ENCODE assay signal across 13 cellular contexts in the genomic region with DNA sequence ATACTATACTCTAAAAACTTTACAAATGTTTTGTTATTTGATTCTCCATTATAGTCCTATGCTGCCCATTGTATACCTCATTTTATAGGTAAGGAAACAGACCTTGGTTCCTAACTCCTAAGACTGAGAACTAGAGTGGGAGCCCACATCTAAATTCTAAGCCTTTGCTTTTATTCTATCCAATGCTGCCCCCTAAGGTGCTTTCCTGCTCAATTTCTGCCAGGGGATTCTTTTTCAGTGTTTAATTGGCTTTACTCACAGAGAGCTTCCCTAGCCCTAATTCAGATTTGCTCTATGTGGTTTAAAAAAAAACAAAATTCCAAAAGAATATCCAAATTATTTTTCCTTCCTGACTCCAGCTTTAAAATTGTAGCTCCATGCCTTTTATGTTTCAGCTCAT.
DNase-seq lines count a peak whose midpoint lies in the region; ATAC-seq and TF ChIP-seq lines count a peak whose summit lies in the region.
"Had no signal": no experiment of that assay in that cellular context is flagged by ENCODE, and none has a peak within 500 bp of the region (broad histone marks: within the 10 kb centered on the region; RNA-seq: fewer than 3 reads in every experiment).

No MANE protein-coding gene starts in this region.

- no peak overlapping the region for H3K27ac ChIP-seq in substantia nigra (ENCODE audit: low read depth, low read length, poor library complexity, severe bottlenecking)
- H3K27ac ChIP-seq: lower lobe of right lung had no signal

- H3K36me3 Mint-ChIP-seq in chondrocyte (ENCODE audit: low read depth) (no peaks in the 10 kb centered on the region), neural crest cell (ENCODE audit: low read depth) (peaks cover 4% of the 10 kb centered on the region)

- no peak overlapping the region for H3K27ac Mint-ChIP-seq in chondrocyte (ENCODE audit: unreplicated experiment)
- no peak overlapping the region for H3K27ac Mint-ChIP-seq in neural crest cell (ENCODE audit: unreplicated experiment)
- H3K27ac Mint-ChIP-seq: activated naive CD4-positive, alpha-beta T cell treated with anti-CD3 and anti-CD28 coated beads for 36 hours had no signal

- no peaks in the 10 kb centered on the region for H3K27me3 Mint-ChIP-seq in chondrocyte (ENCODE audit: low read depth)
- no peaks in the 10 kb centered on the region for H3K27me3 Mint-ChIP-seq in neural crest cell (ENCODE audit: low read depth)

- H3K4me3 Mint-ChIP-seq in chondrocyte (ENCODE audit: unreplicated experiment) (no peak overlapping the region), neural crest cell (no peak overlapping the region)
- H3K4me3 Mint-ChIP-seq: activated naive CD4-positive, alpha-beta T cell treated with anti-CD3 and anti-CD28 coated beads for 36 hours had no signal

- TF ChIP-seq CTCF in chondrocyte (IDR thresholded peaks at IDR 0.05) (peak; percentile 47), neural crest cell (conservative IDR thresholded peaks at IDR 0.05) (peak; percentile 26)

- H3K4me1 Mint-ChIP-seq in chondrocyte (ENCODE audit: low read depth) (no peaks in the 10 kb centered on the region), neural crest cell (no peaks in the 10 kb centered on the region)

- ATAC-seq in GM19455 (IDR thresholded peaks at IDR 0.05; ENCODE audit: unreplicated experiment): no peak
- ATAC-seq: lower lobe of right lung had no signal

- peak; percentile 10 for DNase-seq in DMS53 (lab: John Stamatoyannopoulos, UW)
- no peak for DNase-seq in DMS53 treated with DMSO at 0.1 percent for 48 hours (lab: John Stamatoyannopoulos, UW; ENCODE audit: unreplicated experiment)
- DNase-seq in NAMALWA (ENCODE audit: low spot score): peak; percentile 29
- no peak for DNase-seq in chondrocyte (ENCODE audit: low spot score)
- DNase-seq in neural crest cell (ENCODE audit: low read depth, low spot score): no peak
- no peak for DNase-seq in substantia nigra (lab: John Stamatoyannopoulos, UW)
- DNase-seq in cerebellum (ENCODE audit: low spot score): no peak
- DNase-seq: activated naive CD4-positive, alpha-beta T cell treated with anti-CD3 and anti-CD28 coated beads for 36 hours; lower lobe of right lung; NCI-H526; Right ventricle myocardium superior; trophoblast cell had no signal

- no peaks in the 10 kb centered on the region for H3K9me3 Mint-ChIP-seq in chondrocyte (ENCODE audit: low read depth)
- H3K9me3 Mint-ChIP-seq in neural crest cell: no peaks in the 10 kb centered on the region
- H3K9me3 Mint-ChIP-seq: activated naive CD4-positive, alpha-beta T cell treated with anti-CD3 and anti-CD28 coated beads for 36 hours had no signal

Comparison
In these comparisons a context has a peak if more than half of its experiments do, and no peak if none do; other contexts are left out.
1. DNase-seq: peak in DMS53 (single experiment) and NAMALWA (single experiment); none in DMS53 treated with DMSO at 0.1 percent for 48 hours (single experiment), chondrocyte (single experiment), neural crest cell (single experiment), substantia nigra (0 of 49) and cerebellum (single experiment).